Comparison of ENCODE assay signal across 14 cellular contexts in genomic region chr13:40585911-40586471, GRCh38.
DNase-seq lines count a peak whose midpoint lies in the region; ATAC-seq, FAIRE-seq and TF ChIP-seq lines count a peak whose summit lies in the region.
"Had no signal": no experiment of that assay in that cellular context is flagged by ENCODE, and none has a peak within 500 bp of the region (broad histone marks: within the 10 kb centered on the region; RNA-seq: fewer than 3 reads in every experiment).

No MANE protein-coding gene starts in this region.

- TF ChIP-seq POLR2A in H1 (IDR thresholded peaks at IDR 0.05; ENCODE audit: control extremely low read depth in 1 of 2, low read depth in 2 of 2, low read length in 2 of 2): no peak
- TF ChIP-seq POLR2A in Peyer's patch (IDR thresholded peaks at IDR 0.05): no peak
- TF ChIP-seq POLR2A in H54 (IDR thresholded peaks at IDR 0.05; ENCODE audit: low read depth, low read length): no peak

- no peaks in the 10 kb centered on the region for H3F3A ChIP-seq in neural progenitor cell (ENCODE audit: low read depth)

- H3K4me1 Mint-ChIP-seq in neural progenitor cell: peaks cover 50% of the 10 kb centered on the region

- H3K23me2 ChIP-seq in H1 (ENCODE audit: low read depth, low read length): no peaks in the 10 kb centered on the region

- H3K36me3 ChIP-seq in H1 (ENCODE audit: control insufficient read depth in 2 of 4, insufficient read depth in 4 of 4, low read length in 3 of 4): peaks cover 0 to 8% (median 1%) of the 10 kb centered on the region in 4 experiments; a peak in 2 of 8 replicates
- H3K36me3 ChIP-seq in neural progenitor cell: no peaks in the 10 kb centered on the region
- H3K36me3 ChIP-seq in Peyer's patch: no peaks in the 10 kb centered on the region
- H3K36me3 ChIP-seq in H7 (replicated peaks; ENCODE audit: control insufficient read depth, insufficient read depth, low read length): no peaks in the 10 kb centered on the region
- H3K36me3 ChIP-seq: prostate gland, suprapubic skin had no signal

- no peak overlapping the region for H3K56ac ChIP-seq in H1 (replicated peaks; ENCODE audit: insufficient read length, low read depth, low read length)

- H3K14ac ChIP-seq in H1 (ENCODE audit: insufficient read length): no peak overlapping the region

- H3K79me2 ChIP-seq in H1 (ENCODE audit: control insufficient read depth in 1 of 2, insufficient read depth in 2 of 2, low read length in 2 of 2) (peaks cover 34 to 100% of the 10 kb centered on the region in 2 experiments), neural progenitor cell (ENCODE audit: low read depth) (no peaks in the 10 kb centered on the region)

- H3K27me3 Mint-ChIP-seq in neural progenitor cell (ENCODE audit: insufficient read depth, low read depth): peaks cover 2% of the 10 kb centered on the region

- WGBS in H1 (ENCODE audit: extremely low coverage in 1 of 2, insufficient coverage in 1 of 2, insufficient read length in 1 of 2, insufficient replicate concordance in 2 of 2, low coverage in 1 of 2, low lambda C conversion rate in 2 of 2, missing lambda C conversion rate in 1 of 2), 2 experiments: 80% methylated on average over 1 of the region's 1 CpG; no CpG with 5 or more reads in 1 of the 2 experiments

- no peak for TF ChIP-seq RAD21 in H1 (IDR thresholded peaks at IDR 0.05 in 1 of 2, conservative IDR thresholded peaks at IDR 0.05 in 1 of 2; ENCODE audit: low read depth in 2 of 2, low read length in 2 of 2)

- TF ChIP-seq CTCF in H1 (IDR thresholded peaks at IDR 0.05; ENCODE audit: control extremely low read depth in 1 of 3, insufficient read depth in 1 of 3, low read depth in 1 of 3, low read length in 3 of 3) (no peak), neural progenitor cell (IDR thresholded peaks at IDR 0.05) (no peak), Peyer's patch (IDR thresholded peaks at IDR 0.05) (no peak)

- FAIRE-seq in H1 (lab: Jason Lieb, UNC) (no peak), H54 (lab: Jason Lieb, UNC) (no peak)

- H2AFZ ChIP-seq in H1 (ENCODE audit: low read length) (no peak overlapping the region), neural progenitor cell (replicated peaks) (no peak overlapping the region)

- H3K4me2 ChIP-seq in H1 (ENCODE audit: insufficient read depth in 1 of 2, low read depth in 2 of 2, low read length in 2 of 2) (peak overlapping the region in 1 of 2 experiments; percentile 6; a peak in 1 of 4 replicates), neural progenitor cell (no peak overlapping the region)

- H3K9me3 ChIP-seq in H1 (ENCODE audit: insufficient read depth in 2 of 2, low read depth in 1 of 2, low read length in 1 of 2) (peaks cover 4 to 11% of the 10 kb centered on the region in 2 experiments; a peak in 2 of 4 replicates), neural progenitor cell (ENCODE audit: low read depth) (no peaks in the 10 kb centered on the region), Peyer's patch (no peaks in the 10 kb centered on the region)
- H3K9me3 ChIP-seq: prostate gland, suprapubic skin had no signal

- H3K79me1 ChIP-seq in H1 (ENCODE audit: low read depth, low read length): peaks cover 6% of the 10 kb centered on the region

- peaks cover 22% of the 10 kb centered on the region for H3K9me3 Mint-ChIP-seq in neural progenitor cell

- H3K36me3 Mint-ChIP-seq in neural progenitor cell: peaks cover 7% of the 10 kb centered on the region

- H3K18ac ChIP-seq in H1 (ENCODE audit: extremely low read depth, low read length): no peak overlapping the region

- TF ChIP-seq EP300 in H1 (IDR thresholded peaks at IDR 0.05; ENCODE audit: borderline replicate concordance in 1 of 2, low read depth in 2 of 2, low read length in 2 of 2): no peak

- H2BK120ac ChIP-seq in H1 (replicated peaks; ENCODE audit: low read depth, low read length): no peak overlapping the region

- CTCF ChIA-PET in H1 (lab: Charles Lee; ENCODE audit: partially characterized antibody): no interaction called here

- no peak overlapping the region for H4K8ac ChIP-seq in H1 (ENCODE audit: extremely low read depth, insufficient read depth, low read length)

- H3K4me1 ChIP-seq in H1 (replicated peaks in 1 of 4; ENCODE audit: control insufficient read depth in 3 of 4, insufficient read depth in 4 of 4, low read length in 3 of 4) (peaks cover 0 to 33% (median 12%) of the 10 kb centered on the region in 4 experiments; a peak in 3 of 7 replicates), neural progenitor cell (peaks cover 18% of the 10 kb centered on the region), Peyer's patch (peaks cover 0 to 43% (median 19%) of the 10 kb centered on the region in 4 donors)
- H3K4me1 ChIP-seq: prostate gland had no signal

- no peak overlapping the region for H2AK5ac ChIP-seq in H1 (ENCODE audit: low read depth, low read length)

- no peak overlapping the region for H3K4ac ChIP-seq in H1 (replicated peaks; ENCODE audit: insufficient read length, low read depth, low read length)

- no peak overlapping the region for H4K91ac ChIP-seq in H1 (replicated peaks; ENCODE audit: insufficient read length, low read length)

- H2BK5ac ChIP-seq in H1 (ENCODE audit: low read depth, low read length): 0 out of 2 replicates have a peak overlapping the region, but pooled peaks have one; percentile 46

- POLR2A ChIA-PET in H1 (lab: Charles Lee; ENCODE audit: partially characterized antibody): interaction anchor here (0.8 to 1.3 kb wide), 2 partner anchors 9 to 14 kb away, joined by 3 to 4 read pairs; no protein-coding TSS in a partner anchor

- no peak overlapping the region for H2BK12ac ChIP-seq in H1 (ENCODE audit: low read depth, low read length)

- H3K27ac Mint-ChIP-seq in neural progenitor cell: peak overlapping the region; percentile 8
- H3K27ac Mint-ChIP-seq: activated T-helper 1 cell treated with anti-CD3 and anti-CD28 coated beads, Interleukin-12 subunit alpha, Interleukin-12 subunit beta, Interleukin-2, Interleukin-4 antibody, amounts not matched to agents 30 ng/mL and 10 ng/mL and 1 ng/mL, durations not matched to agents 14 hours and 24 hours and 36 hours had no signal

- no peak overlapping the region for H4K5ac ChIP-seq in H1 (ENCODE audit: insufficient read length, low read depth, low read length)

- H3K4me3 ChIP-seq in H1 (ENCODE audit: extremely low read depth in 1 of 4, insufficient read depth in 2 of 4, low read depth in 3 of 4, low read length in 4 of 4) (no peak overlapping the region), neural progenitor cell (no peak overlapping the region), Peyer's patch (no peak overlapping the region), H7 (ENCODE audit: insufficient read depth, low read depth, low read length) (no peak overlapping the region)
- H3K4me3 ChIP-seq: prostate gland, suprapubic skin had no signal

- no peak overlapping the region for H2BK20ac ChIP-seq in H1 (ENCODE audit: low read length)

- no peak overlapping the region for H3K23ac ChIP-seq in H1 (ENCODE audit: insufficient read length)

- H3K27ac ChIP-seq in H1 (ENCODE audit: low read depth, low read length) (no peak overlapping the region), neural progenitor cell (no peak overlapping the region), Peyer's patch (no peak overlapping the region)
- H3K27ac ChIP-seq: prostate gland, suprapubic skin, VCaP had no signal

- DNase-seq in EL (peak; percentile 3), LHCN-M2 (ENCODE audit: low read depth) (peak; percentile 37), H1 (ENCODE audit: low read depth in 1 of 2, low spot score in 2 of 2) (no peak), neural progenitor cell (ENCODE audit: low spot score) (no peak), Peyer's patch (no peak), H7 (no peak), H54 (ENCODE audit: insufficient read length, low spot score) (no peak)
- DNase-seq: glutamatergic neuron, SHP77 had no signal

- peaks cover 15 to 28% of the 10 kb centered on the region in 2 experiments for H4K20me1 ChIP-seq in H1 (replicated peaks in 1 of 2; ENCODE audit: control insufficient read depth in 1 of 2, insufficient read depth in 2 of 2, low read length in 2 of 2)
- H4K20me1 ChIP-seq in neural progenitor cell (ENCODE audit: low read depth): no peaks in the 10 kb centered on the region

- no peak overlapping the region for H2BK15ac ChIP-seq in H1 (ENCODE audit: low read length)

- no peak overlapping the region for H3K4me3 Mint-ChIP-seq in neural progenitor cell

- no peaks in the 10 kb centered on the region for H3K27me3 ChIP-seq in H1 (replicated peaks in 1 of 4; ENCODE audit: control insufficient read depth in 3 of 4, extremely low read depth in 1 of 4, insufficient read depth in 3 of 4, low read length in 3 of 4)
- H3K27me3 ChIP-seq in neural progenitor cell: no peaks in the 10 kb centered on the region
- H3K27me3 ChIP-seq in Peyer's patch: no peaks in the 10 kb centered on the region
- no peaks in the 10 kb centered on the region for H3K27me3 ChIP-seq in H7 (ENCODE audit: control insufficient read depth, insufficient read depth, low read length)
- H3K27me3 ChIP-seq: suprapubic skin had no signal

- H3K9ac ChIP-seq in H1 (replicated peaks in 1 of 4; ENCODE audit: extremely low read depth in 1 of 4, low read depth in 3 of 4, low read length in 3 of 4): no peak overlapping the region
- H3K9ac ChIP-seq in neural progenitor cell: no peak overlapping the region

- ATAC-seq in GM19455 (IDR thresholded peaks at IDR 0.05; ENCODE audit: unreplicated experiment): no peak

TF ChIP-seq in H1, 55 proteins besides CTCF, POLR2A, EP300 and RAD21:
- TF ChIP-seq FOSL1 (IDR thresholded peaks at IDR 0.05; ENCODE audit: insufficient read depth, low read depth, low read length) (no peak), SRF (IDR thresholded peaks at IDR 0.05; ENCODE audit: low read depth, low read length) (peak; percentile 85)

Comparison
In these comparisons a context has a peak if more than half of its experiments do, and no peak if none do; other contexts are left out.
1. DNase-seq: peak in EL (single experiment) and LHCN-M2 (single experiment); none in H1 (0 of 2), neural progenitor cell (single experiment), Peyer's patch (0 of 3), H7 (single experiment) and H54 (single experiment).